ENCODE assay signal across 8 cellular contexts in the genomic region with DNA sequence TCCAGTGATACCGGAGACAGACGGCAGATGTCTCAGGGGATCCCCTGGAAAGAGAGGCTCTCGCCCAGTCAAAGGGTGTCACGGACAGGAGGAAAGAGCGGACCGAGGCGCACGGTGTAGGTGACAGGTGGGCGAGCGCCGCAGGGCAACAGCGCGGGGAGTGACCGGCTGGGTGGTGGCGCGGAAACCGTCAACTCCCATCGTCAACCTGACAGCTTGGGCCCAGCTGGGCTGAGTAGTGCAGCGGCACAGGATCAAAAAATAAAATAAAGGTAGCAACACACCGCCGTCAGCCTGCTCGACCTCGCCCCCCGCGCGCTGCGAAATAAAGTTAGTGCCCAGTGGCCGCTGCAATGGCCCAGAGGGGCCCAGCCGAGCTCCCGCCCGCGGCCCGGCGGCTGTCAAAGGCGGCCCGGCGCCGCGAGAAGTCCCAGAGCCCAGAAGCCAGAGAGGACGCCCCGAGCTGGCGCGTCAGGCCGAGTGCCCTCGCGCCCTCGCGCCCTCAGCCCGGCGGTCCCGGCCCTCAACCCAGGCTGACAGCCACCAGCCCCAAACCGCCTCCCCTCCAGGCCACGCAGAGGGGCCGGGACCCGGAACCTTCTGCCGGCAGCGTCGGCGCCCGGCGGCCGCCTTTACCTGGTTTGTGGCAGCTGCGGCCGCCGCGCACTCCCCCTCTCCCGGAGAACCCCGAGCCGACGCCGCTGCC. TPM values are rescaled to one million over a fixed set of nuclear protein-coding genes. Genes with fewer than 3 reads are reported as not detected.
DNase-seq lines count a peak whose midpoint lies in the region; ATAC-seq and TF ChIP-seq lines count a peak whose summit lies in the region.

Gene LYST, minus strand, starts transcription at position 700 of the 706 bp plus-strand sequence. CDS start 36,489 bp downstream, outside the sequence.

- in situ Hi-C loops in GM13976 (cut with MboI; ENCODE audit: low sequenced_read_pairs, unreplicated experiment) = no loop called here

- peak; percentile 32 for TF ChIP-seq CTCF in GM13976 (IDR thresholded peaks at IDR 0.05; ENCODE audit: borderline replicate concordance, control extremely low read depth, extremely low read depth, insufficient read depth, missing control alignments)

- DNase-seq in 8988T = peak; percentile 24
- DNase-seq in GM13976 (ENCODE audit: low spot score) = peak; percentile 64
- peak; percentile 35 for DNase-seq in NCI-H2171 (lab: John Stamatoyannopoulos, UW)
- DNase-seq in activated CD4-positive, alpha-beta T cell treated with anti-CD3 and anti-CD28 coated beads, Interleukin-2, amount 50 U/mL, for 24 hours (ENCODE audit: low read depth in 1 of 2, low spot score in 1 of 2) = peak; percentile 28 to 49
- peak; percentile 43 for DNase-seq in effector CD4-positive, alpha-beta T cell
- DNase-seq in lung microvascular endothelial cell (ENCODE audit: low read depth in 2 of 2) = peak; percentile 41 to 65
- DNase-seq in stimulated activated CD8-positive, alpha-beta memory T cell treated with anti-CD3 and anti-CD28 coated beads, Interleukin-4, amount 100 ng/mL, for 24 hours (ENCODE audit: low read depth) = peak; percentile 37

- ATAC-seq in HG02884 (IDR thresholded peaks at IDR 0.05; ENCODE audit: unreplicated experiment) = peak; percentile 47

RNA-seq across cellular contexts. Expression of gene LYST, which starts in this region (rescaled TPM):
- total RNA-seq in lung microvascular endothelial cell = 11.8 and 12.7 TPM in 2 replicates

Comparison
In these comparisons a context has a peak if more than half of its experiments do, and no peak if none do; other contexts are left out.
1. Peak in every context shown above with its lines: DNase-seq and ATAC-seq.